Comparison of ENCODE assay signal across 10 cellular contexts in genomic region chr5:68710514-68710913, GRCh38.
DNase-seq lines count a peak whose midpoint lies in the region; ATAC-seq and TF ChIP-seq lines count a peak whose summit lies in the region.
"Had no signal": no experiment of that assay in that cellular context is flagged by ENCODE, and none has a peak within 500 bp of the region (broad histone marks: within the 10 kb centered on the region; RNA-seq: fewer than 3 reads in every experiment).

No MANE protein-coding gene starts in this region.

- H3K9me3 ChIP-seq in Peyer's patch = no peaks in the 10 kb centered on the region

- peak; percentile 44 for ATAC-seq in GM18517 (IDR thresholded peaks at IDR 0.05; ENCODE audit: unreplicated experiment)
- peak; percentile 50 for ATAC-seq in GM21529 (IDR thresholded peaks at IDR 0.05; ENCODE audit: unreplicated experiment)
- peak; percentile 39 for ATAC-seq in HG03442 (IDR thresholded peaks at IDR 0.05; ENCODE audit: unreplicated experiment)
- ATAC-seq in GM19328 (IDR thresholded peaks at IDR 0.05; ENCODE audit: unreplicated experiment) = no peak
- ATAC-seq in HG02884 (IDR thresholded peaks at IDR 0.05; ENCODE audit: unreplicated experiment) = no peak

- TF ChIP-seq POLR2A in Peyer's patch (IDR thresholded peaks at IDR 0.05) = no peak

- no peak overlapping the region for H3K4me3 ChIP-seq in Peyer's patch
- H3K4me3 ChIP-seq: GM23248 had no signal

- H3K27ac ChIP-seq in Peyer's patch = no peak overlapping the region
- H3K27ac ChIP-seq: GM23248 had no signal

- H3K36me3 ChIP-seq in Peyer's patch = no peaks in the 10 kb centered on the region

- peak; percentile 61 for DNase-seq in myocyte (ENCODE audit: low read depth)
- no peak for DNase-seq in Peyer's patch
- DNase-seq in NCI-H187 (lab: John Stamatoyannopoulos, UW) = no peak
- DNase-seq: GM23248, KG1 had no signal

- no peaks in the 10 kb centered on the region for H3K27me3 ChIP-seq in Peyer's patch

- TF ChIP-seq CTCF in Peyer's patch (IDR thresholded peaks at IDR 0.05) = no peak

- no peaks in the 10 kb centered on the region for H3K4me1 ChIP-seq in Peyer's patch

Comparison
In these comparisons a context has a peak if more than half of its experiments do, and no peak if none do; other contexts are left out.
1. ATAC-seq: peak in GM18517 (single experiment), GM21529 (single experiment) and HG03442 (single experiment); none in GM19328 (single experiment) and HG02884 (single experiment).